ENCODE assay signal across 1 cellular context in genomic region chr6:109095036-109095820, GRCh38.
TF ChIP-seq lines count a peak whose summit lies in the region.

CEP57L1 (plus strand) TSS chr6:109095507; CDS start chr6:109145222, 49,715 bp downstream.

TF ChIP-seq in GM12878, 131 proteins besides CTCF, POLR2A, EP300 and RAD21 (continued from another document and continues in another):
- TF ChIP-seq SREBF2 (IDR thresholded peaks at IDR 0.05; ENCODE audit: low read length) = no peak
- TF ChIP-seq EGR1 (IDR thresholded peaks at IDR 0.05; ENCODE audit: borderline replicate concordance in 1 of 2, low read depth in 2 of 2, low read length in 2 of 2) = peak in 1 of 2 experiments; percentile 62; a peak in 1 of 3 replicates
- no peak for TF ChIP-seq HDGF (IDR thresholded peaks at IDR 0.05)
- no peak for TF ChIP-seq POLR2AphosphoS2 (IDR thresholded peaks at IDR 0.05; ENCODE audit: low read depth, low read length)
- TF ChIP-seq NKRF (conservative IDR thresholded peaks at IDR 0.05) = peak; percentile 27
- TF ChIP-seq ESRRA (IDR thresholded peaks at IDR 0.05; ENCODE audit: low read length) = no peak
- TF ChIP-seq CREB1 (IDR thresholded peaks at IDR 0.05; ENCODE audit: low read depth) = peak; percentile 98
- TF ChIP-seq ZBED1 (IDR thresholded peaks at IDR 0.05; ENCODE audit: borderline replicate concordance) = no peak
- no peak for TF ChIP-seq IRF4 (IDR thresholded peaks at IDR 0.05; ENCODE audit: low read depth, low read length)
- TF ChIP-seq ZZZ3 (IDR thresholded peaks at IDR 0.05; ENCODE audit: control insufficient read depth, insufficient read length, low read depth) = no peak
- no peak for TF ChIP-seq ZNF217 (IDR thresholded peaks at IDR 0.05)
- 0 out of 4 replicates have a peak, but pooled peaks of 1 of the 2 experiments have one; percentile 30 for TF ChIP-seq BHLHE40 (IDR thresholded peaks at IDR 0.05; ENCODE audit: borderline replicate concordance in 1 of 2, low read depth in 2 of 2, low read length in 1 of 2)
- peak; percentile 35; the same call in 1 of the 2 replicates for TF ChIP-seq MXI1 (IDR thresholded peaks at IDR 0.05; ENCODE audit: low read depth, low read length)
- TF ChIP-seq, protein P1, sequence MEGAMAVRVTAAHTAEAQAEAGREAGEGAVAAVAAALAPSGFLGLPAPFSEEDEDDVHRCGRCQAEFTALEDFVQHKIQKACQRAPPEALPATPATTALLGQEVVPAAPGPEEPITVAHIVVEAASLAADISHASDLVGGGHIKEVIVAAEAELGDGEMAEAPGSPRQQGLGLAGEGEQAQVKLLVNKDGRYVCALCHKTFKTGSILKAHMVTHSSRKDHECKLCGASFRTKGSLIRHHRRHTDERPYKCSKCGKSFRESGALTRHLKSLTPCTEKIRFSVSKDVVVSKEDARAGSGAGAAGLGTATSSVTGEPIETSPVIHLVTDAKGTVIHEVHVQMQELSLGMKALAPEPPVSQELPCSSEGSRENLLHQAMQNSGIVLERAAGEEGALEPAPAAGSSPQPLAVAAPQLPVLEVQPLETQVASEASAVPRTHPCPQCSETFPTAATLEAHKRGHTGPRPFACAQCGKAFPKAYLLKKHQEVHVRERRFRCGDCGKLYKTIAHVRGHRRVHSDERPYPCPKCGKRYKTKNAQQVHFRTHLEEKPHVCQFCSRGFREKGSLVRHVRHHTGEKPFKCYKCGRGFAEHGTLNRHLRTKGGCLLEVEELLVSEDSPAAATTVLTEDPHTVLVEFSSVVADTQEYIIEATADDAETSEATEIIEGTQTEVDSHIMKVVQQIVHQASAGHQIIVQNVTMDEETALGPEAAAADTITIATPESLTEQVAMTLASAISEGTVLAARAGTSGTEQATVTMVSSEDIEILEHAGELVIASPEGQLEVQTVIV (IDR thresholded peaks at IDR 0.05; ENCODE audit: borderline replicate concordance, partially characterized antibody) = peak; percentile 15
- peak; percentile 42; the same call in 1 of the 2 replicates for TF ChIP-seq STAT1 (conservative IDR thresholded peaks at IDR 0.05)
- TF ChIP-seq KLF5 (IDR thresholded peaks at IDR 0.05; ENCODE audit: partially characterized antibody) = peak; percentile 76
- TF ChIP-seq MEF2B (IDR thresholded peaks at IDR 0.05; ENCODE audit: partially characterized antibody, poor library complexity, severe bottlenecking) = peak; percentile 18
- TF ChIP-seq, protein P2, sequence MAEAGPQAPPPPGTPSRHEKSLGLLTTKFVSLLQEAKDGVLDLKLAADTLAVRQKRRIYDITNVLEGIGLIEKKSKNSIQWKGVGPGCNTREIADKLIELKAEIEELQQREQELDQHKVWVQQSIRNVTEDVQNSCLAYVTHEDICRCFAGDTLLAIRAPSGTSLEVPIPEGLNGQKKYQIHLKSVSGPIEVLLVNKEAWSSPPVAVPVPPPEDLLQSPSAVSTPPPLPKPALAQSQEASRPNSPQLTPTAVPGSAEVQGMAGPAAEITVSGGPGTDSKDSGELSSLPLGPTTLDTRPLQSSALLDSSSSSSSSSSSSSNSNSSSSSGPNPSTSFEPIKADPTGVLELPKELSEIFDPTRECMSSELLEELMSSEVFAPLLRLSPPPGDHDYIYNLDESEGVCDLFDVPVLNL (IDR thresholded peaks at IDR 0.05; ENCODE audit: low read depth, low read length) = peak; percentile 67; the same call in 1 of the 2 replicates
- TF ChIP-seq SMC3 (IDR thresholded peaks at IDR 0.05; ENCODE audit: borderline replicate concordance, low read length) = no peak
- no peak for TF ChIP-seq CEBPB (IDR thresholded peaks at IDR 0.05; ENCODE audit: borderline replicate concordance in 1 of 2, low read depth in 2 of 2, low read length in 2 of 2)
- peak; percentile 56; the same call in 1 of the 2 replicates for TF ChIP-seq SIN3A (IDR thresholded peaks at IDR 0.05; ENCODE audit: low read depth, low read length)
- no peak for TF ChIP-seq CBX3 (IDR thresholded peaks at IDR 0.05; ENCODE audit: borderline replicate concordance, low read depth)
- peak; percentile 53 to 74 for TF ChIP-seq IKZF2 (IDR thresholded peaks at IDR 0.05)
- no peak for TF ChIP-seq SPI1 (IDR thresholded peaks at IDR 0.05; ENCODE audit: borderline replicate concordance, insufficient read depth, low read depth, low read length)
- TF ChIP-seq JUNB (IDR thresholded peaks at IDR 0.05) = no peak
- TF ChIP-seq, protein P3, sequence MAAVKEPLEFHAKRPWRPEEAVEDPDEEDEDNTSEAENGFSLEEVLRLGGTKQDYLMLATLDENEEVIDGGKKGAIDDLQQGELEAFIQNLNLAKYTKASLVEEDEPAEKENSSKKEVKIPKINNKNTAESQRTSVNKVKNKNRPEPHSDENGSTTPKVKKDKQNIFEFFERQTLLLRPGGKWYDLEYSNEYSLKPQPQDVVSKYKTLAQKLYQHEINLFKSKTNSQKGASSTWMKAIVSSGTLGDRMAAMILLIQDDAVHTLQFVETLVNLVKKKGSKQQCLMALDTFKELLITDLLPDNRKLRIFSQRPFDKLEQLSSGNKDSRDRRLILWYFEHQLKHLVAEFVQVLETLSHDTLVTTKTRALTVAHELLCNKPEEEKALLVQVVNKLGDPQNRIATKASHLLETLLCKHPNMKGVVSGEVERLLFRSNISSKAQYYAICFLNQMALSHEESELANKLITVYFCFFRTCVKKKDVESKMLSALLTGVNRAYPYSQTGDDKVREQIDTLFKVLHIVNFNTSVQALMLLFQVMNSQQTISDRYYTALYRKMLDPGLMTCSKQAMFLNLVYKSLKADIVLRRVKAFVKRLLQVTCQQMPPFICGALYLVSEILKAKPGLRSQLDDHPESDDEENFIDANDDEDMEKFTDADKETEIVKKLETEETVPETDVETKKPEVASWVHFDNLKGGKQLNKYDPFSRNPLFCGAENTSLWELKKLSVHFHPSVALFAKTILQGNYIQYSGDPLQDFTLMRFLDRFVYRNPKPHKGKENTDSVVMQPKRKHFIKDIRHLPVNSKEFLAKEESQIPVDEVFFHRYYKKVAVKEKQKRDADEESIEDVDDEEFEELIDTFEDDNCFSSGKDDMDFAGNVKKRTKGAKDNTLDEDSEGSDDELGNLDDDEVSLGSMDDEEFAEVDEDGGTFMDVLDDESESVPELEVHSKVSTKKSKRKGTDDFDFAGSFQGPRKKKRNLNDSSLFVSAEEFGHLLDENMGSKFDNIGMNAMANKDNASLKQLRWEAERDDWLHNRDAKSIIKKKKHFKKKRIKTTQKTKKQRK (IDR thresholded peaks at IDR 0.05; ENCODE audit: low read depth, low read length) = no peak
- TF ChIP-seq SREBF1 (IDR thresholded peaks at IDR 0.05; ENCODE audit: low read length) = peak; percentile 81
- no peak for TF ChIP-seq YBX1 (IDR thresholded peaks at IDR 0.05)
- TF ChIP-seq FOXM1 (IDR thresholded peaks at IDR 0.05; ENCODE audit: low read depth, low read length) = 0 out of 2 replicates have a peak, but pooled peaks have one; percentile 26
- no peak for TF ChIP-seq MYB (IDR thresholded peaks at IDR 0.05; ENCODE audit: borderline replicate concordance, low read depth, low read length)
- no peak; the same call in 1 of the 2 replicates for TF ChIP-seq MTA3 (IDR thresholded peaks at IDR 0.05; ENCODE audit: borderline replicate concordance, low read length)
- TF ChIP-seq, protein P4, sequence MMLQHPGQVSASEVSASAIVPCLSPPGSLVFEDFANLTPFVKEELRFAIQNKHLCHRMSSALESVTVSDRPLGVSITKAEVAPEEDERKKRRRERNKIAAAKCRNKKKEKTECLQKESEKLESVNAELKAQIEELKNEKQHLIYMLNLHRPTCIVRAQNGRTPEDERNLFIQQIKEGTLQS (IDR thresholded peaks at IDR 0.05; ENCODE audit: borderline replicate concordance, extremely low read depth, low read depth, low read length) = peak; percentile 87
- no peak for TF ChIP-seq TCF12 (IDR thresholded peaks at IDR 0.05; ENCODE audit: low read depth, low read length)
- peak; percentile 89 for TF ChIP-seq ATF7 (IDR thresholded peaks at IDR 0.05; ENCODE audit: low read depth)
- peak; percentile 52; the same call in 1 of the 2 replicates for TF ChIP-seq YY1 (IDR thresholded peaks at IDR 0.05; ENCODE audit: low read depth, low read length)
- peak; percentile 49; the same call in 1 of the 2 replicates for TF ChIP-seq MLLT1 (IDR thresholded peaks at IDR 0.05)
- TF ChIP-seq NFIC (IDR thresholded peaks at IDR 0.05; ENCODE audit: low read depth, low read length) = no peak
- peak; percentile 92 for TF ChIP-seq TARDBP (IDR thresholded peaks at IDR 0.05; ENCODE audit: borderline replicate concordance)
- TF ChIP-seq RUNX3 (IDR thresholded peaks at IDR 0.05; ENCODE audit: low read length) = peak; percentile 78
- no peak for TF ChIP-seq ZNF384 (IDR thresholded peaks at IDR 0.05; ENCODE audit: borderline replicate concordance, low read depth, low read length)
- TF ChIP-seq ZSCAN29 (IDR thresholded peaks at IDR 0.05) = no peak
- TF ChIP-seq SUZ12 (IDR thresholded peaks at IDR 0.05; ENCODE audit: unreplicated experiment) = no peak
- TF ChIP-seq CREM (IDR thresholded peaks at IDR 0.05; ENCODE audit: low read depth) = peak; percentile 99
- TF ChIP-seq STAT3 (IDR thresholded peaks at IDR 0.05; ENCODE audit: low read depth, low read length) = no peak
- TF ChIP-seq HDAC6 (IDR thresholded peaks at IDR 0.05; ENCODE audit: unreplicated experiment) = no peak
- no peak for TF ChIP-seq HSF1 (IDR thresholded peaks at IDR 0.05; ENCODE audit: low read depth, low read length)
- TF ChIP-seq ZNF274 (IDR thresholded peaks at IDR 0.05; ENCODE audit: insufficient read depth, insufficient read length) = no peak
- TF ChIP-seq CHD1 (IDR thresholded peaks at IDR 0.05; ENCODE audit: low read depth, low read length) = no peak
- TF ChIP-seq ZNF687 (IDR thresholded peaks at IDR 0.05) = no peak; the same call in 1 of the 2 replicates
- no peak for TF ChIP-seq RFX5 (IDR thresholded peaks at IDR 0.05; ENCODE audit: low read depth, low read length)
